In the genomic region with DNA sequence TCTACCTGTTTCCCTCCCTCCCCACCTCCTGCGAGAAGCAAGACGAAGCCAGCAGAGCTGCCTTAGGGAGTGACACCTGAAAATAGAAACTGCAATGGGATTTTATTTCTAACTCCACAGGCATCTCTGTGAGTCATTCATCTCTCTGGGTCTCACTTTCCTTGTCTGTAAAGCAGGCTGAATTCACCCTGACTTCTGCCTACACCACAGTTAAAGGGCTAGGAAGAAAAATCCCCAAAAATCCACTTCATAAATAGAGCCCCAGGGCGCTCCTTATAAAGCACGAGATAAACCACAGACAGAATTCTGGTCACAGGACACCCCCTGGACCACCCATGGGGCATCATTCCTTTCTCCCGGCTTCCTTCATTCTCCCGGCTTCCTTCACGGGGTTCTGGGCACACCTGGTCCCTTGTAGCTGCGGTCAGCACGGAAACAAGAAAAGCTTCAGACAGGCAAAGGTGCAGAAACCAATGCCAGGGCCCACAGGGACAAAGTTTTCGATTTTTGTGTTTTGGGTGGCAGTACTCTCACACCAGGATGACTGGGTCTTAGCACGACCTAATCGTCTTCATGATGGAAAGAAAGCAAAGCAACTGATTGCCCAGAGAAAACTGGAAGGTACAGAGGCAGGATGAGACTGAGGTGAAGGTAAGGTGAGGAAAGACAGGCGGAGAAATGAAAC, we compare ENCODE assay signal across 12 cellular contexts. TPM values are rescaled to one million over a fixed set of nuclear protein-coding genes. Genes with fewer than 3 reads are reported as not detected.
A peak's percentile ranks its signal among the peaks of the same experiment; 100 is the strongest.
DNase-seq lines count a peak whose midpoint lies in the region; ATAC-seq and TF ChIP-seq lines count a peak whose summit lies in the region.
"Had no signal": no experiment of that assay in that cellular context is flagged by ENCODE, and none has a peak within 500 bp of the region (broad histone marks: within the 10 kb centered on the region; RNA-seq: fewer than 3 reads in every experiment).

No MANE protein-coding gene starts in this region.

- peak; percentile 67 for DNase-seq in EL
- DNase-seq in OCI-LY7 (ENCODE audit: low spot score) = no peak
- no peak for DNase-seq in progenitor cell of endocrine pancreas (ENCODE audit: low spot score, unreplicated experiment)
- no peak for DNase-seq in islet precursor cell
- no peak for DNase-seq in activated gamma-delta T cell treated with Interleukin-2 at 50 U/mL for 16 hours
- DNase-seq: activated T-cell treated with anti-CD3 and anti-CD28 coated beads, Interleukin-2, amount 50 U/mL, for 4 hours; CD4-positive, CD25-positive, alpha-beta regulatory T cell; midbrain; NCI-H187 had no signal

- no peak overlapping the region for H3K4me3 Mint-ChIP-seq in progenitor cell of endocrine pancreas (ENCODE audit: low read depth)
- H3K4me3 Mint-ChIP-seq: activated T-cell treated with anti-CD3 and anti-CD28 coated beads, Interleukin-2, amount 50 U/mL, for 4 hours had no signal

- H3K27ac ChIP-seq in OCI-LY7 (ENCODE audit: low read depth, low read length, poor library complexity, severe bottlenecking) (no peak overlapping the region), neutrophil (peak overlapping the region; percentile 0)

- H3K27ac Mint-ChIP-seq in progenitor cell of endocrine pancreas = no peak overlapping the region

- ATAC-seq in HG03108 (IDR thresholded peaks at IDR 0.05; ENCODE audit: unreplicated experiment) = no peak
- ATAC-seq: activated T-cell treated with anti-CD3 and anti-CD28 coated beads, Interleukin-2, amount 50 U/mL, for 4 hours had no signal

- intact Hi-C loops in OCI-LY7 (cut with micrococcal nuclease; ENCODE audit: unreplicated experiment) = no loop called here

- no peaks in the 10 kb centered on the region for H3K9me3 Mint-ChIP-seq in progenitor cell of endocrine pancreas (ENCODE audit: low read depth)
- H3K9me3 Mint-ChIP-seq: activated T-cell treated with anti-CD3 and anti-CD28 coated beads, Interleukin-2, amount 50 U/mL, for 4 hours; CD4-positive, CD25-positive, alpha-beta regulatory T cell had no signal

- H3K27me3 ChIP-seq in endocrine pancreas (ENCODE audit: control insufficient read depth, insufficient read depth, low read length) = no peaks in the 10 kb centered on the region
- H3K27me3 ChIP-seq in neutrophil = no peaks in the 10 kb centered on the region

- no peak overlapping the region for H2AFZ ChIP-seq in OCI-LY7 (ENCODE audit: low read length)

- BruUV-seq in OCI-LY7 (replicated peaks; lab: Mats Ljungman, UMichigan) = no TSS peak

- peak overlapping the region; percentile 12 for H3K9ac ChIP-seq in endocrine pancreas (ENCODE audit: control insufficient read depth, insufficient read depth, low read length)

- no peaks in the 10 kb centered on the region for H3K9me2 ChIP-seq in OCI-LY7 (ENCODE audit: insufficient read depth, low read length)

- peaks cover 8% of the 10 kb centered on the region; the same call in 1 of the 2 replicates for H3K79me2 ChIP-seq in OCI-LY7 (ENCODE audit: insufficient read depth, low read depth, low read length)

- H3K4me2 ChIP-seq in OCI-LY7 (ENCODE audit: low read length) = peak overlapping the region; percentile 17; the same call in 1 of the 2 replicates

- H3K27me3 Mint-ChIP-seq in progenitor cell of endocrine pancreas = peaks cover 3% of the 10 kb centered on the region

- no peaks in the 10 kb centered on the region for H3K4me1 Mint-ChIP-seq in progenitor cell of endocrine pancreas (ENCODE audit: low read depth)

- CTCF ChIA-PET in OCI-LY7 (lab: Charles Lee; ENCODE audit: unreplicated experiment) = no interaction called here

- H3K36me3 ChIP-seq in OCI-LY7 (ENCODE audit: insufficient read depth, low read length) (no peaks in the 10 kb centered on the region), endocrine pancreas (ENCODE audit: control insufficient read depth, insufficient read depth, low read length) (no peaks in the 10 kb centered on the region), neutrophil (no peaks in the 10 kb centered on the region)

- H3K9me3 ChIP-seq in OCI-LY7 (ENCODE audit: low read length) (no peaks in the 10 kb centered on the region), endocrine pancreas (ENCODE audit: control insufficient read depth, low read length) (no peaks in the 10 kb centered on the region), neutrophil (no peaks in the 10 kb centered on the region)

- TF ChIP-seq CTCF in OCI-LY7 (conservative IDR thresholded peaks at IDR 0.05; ENCODE audit: low read length) (no peak), neutrophil (IDR thresholded peaks at IDR 0.05) (no peak), progenitor cell of endocrine pancreas (IDR thresholded peaks at IDR 0.05; ENCODE audit: unreplicated experiment) (no peak)

- no peak overlapping the region for H3K4me3 ChIP-seq in OCI-LY7 (ENCODE audit: low read depth, low read length, poor library complexity, severe bottlenecking)
- H3K4me3 ChIP-seq in endocrine pancreas (ENCODE audit: control insufficient read depth, insufficient read depth, low read length) = no peak overlapping the region
- H3K4me3 ChIP-seq in neutrophil (ENCODE audit: low read depth in 1 of 2, low read length in 1 of 2) = no peak overlapping the region

- POLR2A ChIA-PET in OCI-LY7 (lab: Charles Lee) = no interaction called here

- H3K4me1 ChIP-seq in OCI-LY7 (ENCODE audit: insufficient read depth, low read length, poor library complexity, severe bottlenecking) (peaks cover 27% of the 10 kb centered on the region), endocrine pancreas (ENCODE audit: control insufficient read depth, insufficient read depth, low read length) (no peaks in the 10 kb centered on the region), neutrophil (ENCODE audit: control insufficient read depth in 1 of 2, insufficient read depth in 1 of 2, low read depth in 1 of 2, low read length in 1 of 2) (peaks cover 72 to 83% of the 10 kb centered on the region in 2 experiments)

- no peaks in the 10 kb centered on the region for H3K36me3 Mint-ChIP-seq in progenitor cell of endocrine pancreas (ENCODE audit: insufficient read depth)
- H3K36me3 Mint-ChIP-seq: CD4-positive, CD25-positive, alpha-beta regulatory T cell had no signal

- H4K20me1 ChIP-seq in OCI-LY7 (ENCODE audit: insufficient read depth, low read length) = no peaks in the 10 kb centered on the region

RNA-seq across cellular contexts. Expression of a gene that starts 2.8 kb away (rescaled TPM):
- 8.2 and 8.5 TPM in 2 replicates for total RNA-seq in OCI-LY7 (2014; rRNA removed; shearing (Covaris generic))
- total RNA-seq in OCI-LY7 (2022) (22.1 TPM in 2 replicates), progenitor cell of endocrine pancreas (36.0 and 36.2 TPM in 2 replicates)
